ENCODE assay signal across 9 cellular contexts in genomic region chr9:110316255-110316921, GRCh38. TPM values are rescaled to one million over a fixed set of nuclear protein-coding genes. Genes with fewer than 3 reads are reported as not detected.
A peak's percentile ranks its signal among the peaks of the same experiment; 100 is the strongest.
DNase-seq lines count a peak whose midpoint lies in the region; ATAC-seq, FAIRE-seq and TF ChIP-seq lines count a peak whose summit lies in the region.
"Had no signal": no experiment of that assay in that cellular context is flagged by ENCODE, and none has a peak within 500 bp of the region (broad histone marks: within the 10 kb centered on the region; RNA-seq: fewer than 3 reads in every experiment).

No MANE protein-coding gene starts in this region.

- peak overlapping the region; percentile 57 for H3K4me2 ChIP-seq in OCI-LY7 (ENCODE audit: low read length)

- H3K27ac Mint-ChIP-seq in activated CD4-positive, alpha-beta T cell treated with anti-CD3 and anti-CD28 coated beads, Interleukin-2, amount 10 ng/mL, durations not matched to agents 7 days and 5 days, result peak overlapping the region; percentile 74
- no peak overlapping the region for H3K27ac Mint-ChIP-seq in WTC11

- H3K79me2 ChIP-seq in OCI-LY7 (ENCODE audit: insufficient read depth, low read depth, low read length), result no peaks in the 10 kb centered on the region

- H3K36me3 ChIP-seq in OCI-LY7 (ENCODE audit: insufficient read depth, low read length), result no peaks in the 10 kb centered on the region
- H3K36me3 ChIP-seq in small intestine (ENCODE audit: control insufficient read depth in 2 of 2, insufficient read depth in 2 of 2, low read length in 2 of 2), result no peaks in the 10 kb centered on the region

- CTCF ChIA-PET in activated CD4-positive, alpha-beta T cell treated with anti-CD3 and anti-CD28 coated beads, Interleukin-2, amount 10 ng/mL, durations not matched to agents 7 days and 5 days (lab: Charles Lee), result interaction anchor here (0.6 kb wide), 1 partner anchor 18 kb away, joined by 3 read pairs; no protein-coding TSS in a partner anchor
- CTCF ChIA-PET in OCI-LY7 (lab: Charles Lee; ENCODE audit: unreplicated experiment) (no interaction called here), WTC11 (lab: Charles Lee) (no interaction called here)

- peak; percentile 98 for ATAC-seq in HG02943 (IDR thresholded peaks at IDR 0.05; ENCODE audit: low read depth, unreplicated experiment)
- no peak for ATAC-seq in WTC11
- ATAC-seq in left colon, result no peak

- DNase-seq in activated CD4-positive, alpha-beta T cell treated with anti-CD3 and anti-CD28 coated beads, Interleukin-2, amount 10 ng/mL, durations not matched to agents 7 days and 5 days, result peak; percentile 10
- no peak for DNase-seq in activated CD4-positive, alpha-beta T cell treated with anti-CD3 and anti-CD28 coated beads for 48 hours
- peak; percentile 41 for DNase-seq in OCI-LY7 (ENCODE audit: low spot score)
- DNase-seq in small intestine, result peak; percentile 27
- DNase-seq in WTC11 (ENCODE audit: low spot score), result no peak
- no peak for DNase-seq in activated effector memory CD4-positive, alpha-beta T cell treated with anti-CD3 and anti-CD28 coated beads, Interleukin-2, amount 50 U/mL, for 16 hours
- no peak for DNase-seq in left colon

- H3K36me3 Mint-ChIP-seq in activated CD4-positive, alpha-beta T cell treated with anti-CD3 and anti-CD28 coated beads, Interleukin-2, amount 10 ng/mL, durations not matched to agents 7 days and 5 days (ENCODE audit: low read depth), result no peaks in the 10 kb centered on the region
- peaks cover 12% of the 10 kb centered on the region for H3K36me3 Mint-ChIP-seq in WTC11

- peaks cover 5% of the 10 kb centered on the region for H3K27me3 Mint-ChIP-seq in activated CD4-positive, alpha-beta T cell treated with anti-CD3 and anti-CD28 coated beads, Interleukin-2, amount 10 ng/mL, durations not matched to agents 7 days and 5 days
- H3K27me3 Mint-ChIP-seq in WTC11 (ENCODE audit: low read depth), result no peaks in the 10 kb centered on the region

- intact Hi-C loops in OCI-LY7 (cut with micrococcal nuclease; ENCODE audit: unreplicated experiment), result no loop called here
- intact Hi-C loops in left colon (cut with DNase I, micrococcal nuclease), result no loop called here

- no peaks in the 10 kb centered on the region for H3K9me2 ChIP-seq in OCI-LY7 (ENCODE audit: insufficient read depth, low read length)

- H3K4me3 ChIP-seq in OCI-LY7 (ENCODE audit: low read depth, low read length, poor library complexity, severe bottlenecking), result peak overlapping the region; percentile 40
- no peak overlapping the region for H3K4me3 ChIP-seq in small intestine (ENCODE audit: low read depth in 1 of 2, low read length in 2 of 2)

- H3K4me1 ChIP-seq in OCI-LY7 (ENCODE audit: insufficient read depth, low read length, poor library complexity, severe bottlenecking), result peaks cover 6% of the 10 kb centered on the region
- H3K4me1 ChIP-seq in small intestine (ENCODE audit: control insufficient read depth in 2 of 2, insufficient read depth in 1 of 2, low read depth in 1 of 2, low read length in 1 of 2), result no peaks in the 10 kb centered on the region

- peak overlapping the region; percentile 45; the same call in 1 of the 2 replicates for H2AFZ ChIP-seq in OCI-LY7 (ENCODE audit: low read length)

- 6 to 16% (median 14%) methylated on average over 4 of the region's 4 CpGs for WGBS in small intestine, 3 donors

- H3K4me1 Mint-ChIP-seq in activated CD4-positive, alpha-beta T cell treated with anti-CD3 and anti-CD28 coated beads, Interleukin-2, amount 10 ng/mL, durations not matched to agents 7 days and 5 days, result peaks cover 8% of the 10 kb centered on the region
- H3K4me1 Mint-ChIP-seq in WTC11, result peaks cover 8% of the 10 kb centered on the region

- POLR2A ChIA-PET in activated CD4-positive, alpha-beta T cell treated with anti-CD3 and anti-CD28 coated beads, Interleukin-2, amount 10 ng/mL, durations not matched to agents 7 days and 5 days (lab: Charles Lee), result interaction anchor here (0.8 kb wide), 1 partner anchor 60 kb away, joined by 3 read pairs; the partner anchor contains the start of gene TXN
- POLR2A ChIA-PET in OCI-LY7 (lab: Charles Lee) (interaction anchor here (0.5 to 2.4 kb wide), 7 partner anchors 9 to 169 kb away, joined by 3 to 15 read pairs (median 4); partner anchors contain the start of gene TXN), WTC11 (lab: Charles Lee) (no interaction called here)

- peaks cover 2% of the 10 kb centered on the region for H3K9me3 Mint-ChIP-seq in activated CD4-positive, alpha-beta T cell treated with anti-CD3 and anti-CD28 coated beads, Interleukin-2, amount 10 ng/mL, durations not matched to agents 7 days and 5 days
- peaks cover 16% of the 10 kb centered on the region for H3K9me3 Mint-ChIP-seq in WTC11

- H3K27me3 ChIP-seq in small intestine (ENCODE audit: control insufficient read depth in 2 of 2, insufficient read depth in 2 of 2, low read length in 2 of 2), result no peaks in the 10 kb centered on the region

- no TSS peak for BruUV-seq in OCI-LY7 (replicated peaks; lab: Mats Ljungman, UMichigan)

- H3K4me3 Mint-ChIP-seq in activated CD4-positive, alpha-beta T cell treated with anti-CD3 and anti-CD28 coated beads, Interleukin-2, amount 10 ng/mL, durations not matched to agents 7 days and 5 days, result peak overlapping the region; percentile 63
- H3K4me3 Mint-ChIP-seq in WTC11, result no peak overlapping the region

- H3K9me3 ChIP-seq in OCI-LY7 (ENCODE audit: low read length), result peaks cover 8% of the 10 kb centered on the region; the same call in 1 of the 2 replicates
- no peaks in the 10 kb centered on the region for H3K9me3 ChIP-seq in small intestine (ENCODE audit: control insufficient read depth, low read depth)

- H3K27ac ChIP-seq in OCI-LY7 (ENCODE audit: low read depth, low read length, poor library complexity, severe bottlenecking) (no peak overlapping the region), small intestine (ENCODE audit: low read depth in 1 of 2, low read length in 1 of 2) (no peak overlapping the region)

- TF ChIP-seq CTCF in OCI-LY7 (conservative IDR thresholded peaks at IDR 0.05; ENCODE audit: low read length) (no peak), WTC11 (IDR thresholded peaks at IDR 0.05) (no peak)

- H4K20me1 ChIP-seq in OCI-LY7 (ENCODE audit: insufficient read depth, low read length), result no peaks in the 10 kb centered on the region

- FAIRE-seq in small intestine (lab: Jason Lieb, UNC), result no peak

TF ChIP-seq in WTC11, 78 proteins besides CTCF, POLR2A, EP300 and RAD21 (continues in another document):
- TF ChIP-seq CDX4 (CRISPR knock-in tag; IDR thresholded peaks at IDR 0.05; ENCODE audit: borderline replicate concordance) (no peak), NFATC4 (CRISPR knock-in tag; IDR thresholded peaks at IDR 0.05) (no peak), AFF4 (CRISPR knock-in tag; IDR thresholded peaks at IDR 0.05; ENCODE audit: borderline replicate concordance) (no peak), FOXJ3 (CRISPR knock-in tag; IDR thresholded peaks at IDR 0.05; ENCODE audit: borderline replicate concordance) (no peak), EMX1 (CRISPR knock-in tag; IDR thresholded peaks at IDR 0.05) (no peak), ERG (CRISPR knock-in tag; IDR thresholded peaks at IDR 0.05) (no peak), USF1 (CRISPR knock-in tag; IDR thresholded peaks at IDR 0.05) (no peak)

RNA-seq across cellular contexts. Expression of gene TXNDC8, which starts 21.3 kb away (rescaled TPM):
- not detected for total RNA-seq in activated CD4-positive, alpha-beta T cell treated with anti-CD3 and anti-CD28 coated beads, Interleukin-2, amount 10 ng/mL, durations not matched to agents 7 days and 5 days
- total RNA-seq in OCI-LY7 (2014; rRNA removed; shearing (Covaris generic)), result not detected in 2 replicates
- total RNA-seq in OCI-LY7 (2022) (not detected in 2 replicates), WTC11 (2021) (not detected in 3 replicates), left colon (not detected)
- polyA plus RNA-seq in small intestine, result not detected
- total RNA-seq: epithelial cell of proximal tubule had no signal

Comparison
In these comparisons a context has a peak if more than half of its experiments do, and no peak if none do; other contexts are left out.
1. DNase-seq: peak in activated CD4-positive, alpha-beta T cell treated with anti-CD3 and anti-CD28 coated beads, Interleukin-2, amount 10 ng/mL, durations not matched to agents 7 days and 5 days (single experiment), OCI-LY7 (single experiment) and small intestine (single experiment); none in activated CD4-positive, alpha-beta T cell treated with anti-CD3 and anti-CD28 coated beads for 48 hours (single experiment), WTC11 (single experiment), activated effector memory CD4-positive, alpha-beta T cell treated with anti-CD3 and anti-CD28 coated beads, Interleukin-2, amount 50 U/mL, for 16 hours (single experiment) and left colon (0 of 2).